24 cellular contexts compared by ENCODE assay signal in genomic region chr7:80954181-80954580, GRCh38. TPM values are rescaled to one million over a fixed set of nuclear protein-coding genes. Genes with fewer than 3 reads are reported as not detected.
"Had no signal": no experiment of that assay in that cellular context is flagged by ENCODE, and none has a peak within 500 bp of the region (broad histone marks: within the 10 kb centered on the region; RNA-seq: fewer than 3 reads in every experiment).

No MANE protein-coding gene starts in this region.

- H3K9me3 ChIP-seq: MG63, Peyer's patch, SK-N-SH had no signal

- FAIRE-seq: TTC549 had no signal

- H3K9ac ChIP-seq: SK-N-SH had no signal

- H3K4me1 ChIP-seq: Peyer's patch had no signal

- H3K4me3 ChIP-seq: cardiac muscle cell, MG63, Peyer's patch had no signal

- H3K36me3 ChIP-seq: cardiac muscle cell, MG63, Peyer's patch had no signal

- DNase-seq: activated CD4-positive, alpha-beta T cell treated with anti-CD3 and anti-CD28 coated beads, Interleukin-2, amount 10 ng/mL, durations not matched to agents 24 days and 14 days; activated CD4-positive, alpha-beta T cell treated with anti-CD3 and anti-CD28 coated beads, Interleukin-2, amount 50 U/mL, for 4 hours; activated CD8-positive, alpha-beta T cell treated with anti-CD3 and anti-CD28 coated beads for 36 hours; activated naive CD4-positive, alpha-beta T cell treated with anti-CD3 and anti-CD28 coated beads, Interleukin-2, amount 10 ng/mL, durations not matched to agents 7 days and 5 days; activated naive CD8-positive, alpha-beta T cell treated with anti-CD3 and anti-CD28 coated beads, Interleukin-2, amount 50 U/mL, for 24 hours; activated T-cell treated with anti-CD3 and anti-CD28 coated beads, Interleukin-2, amount 50 U/mL, for 1 hour; anterior cingulate cortex; KG1; MG63; NCI-H1048; NCI-H1105 treated with DMSO at 0.1 percent for 48 hours; NCI-H1436; NCI-H1694; NCI-H1930; NCI-H345; NCI-H524 treated with DMSO at 0.1 percent for 48 hours; NK-92 treated with Interleukin-12 subunit alpha and Interleukin-12 subunit beta, amount 100 ng/mL, for 24 hours; PC-3; Peyer's patch; Right ventricle myocardium superior; SK-N-SH had no signal

- H3K27me3 ChIP-seq: cardiac muscle cell, MG63, Peyer's patch had no signal

- H3K27ac ChIP-seq: cardiac muscle cell, Peyer's patch had no signal

RNA-seq across cellular contexts. Expression of gene SEMA3C, which starts 35.3 kb away (rescaled TPM):
- total RNA-seq: activated CD4-positive, alpha-beta T cell treated with anti-CD3 and anti-CD28 coated beads, Interleukin-2, amount 10 ng/mL, durations not matched to agents 24 days and 14 days; activated CD8-positive, alpha-beta memory T cell treated with anti-CD3 and anti-CD28 coated beads for 36 hours; activated CD8-positive, alpha-beta T cell treated with anti-CD3 and anti-CD28 coated beads for 36 hours had no signal
